In genomic region chr19:10193666-10194499, GRCh38 we compare ENCODE assay signal across 8 cellular contexts. TPM values are rescaled to one million over a fixed set of nuclear protein-coding genes. Genes with fewer than 3 reads are reported as not detected.
DNase-seq lines count a peak whose midpoint lies in the region; ATAC-seq and TF ChIP-seq lines count a peak whose summit lies in the region.

No MANE protein-coding gene starts in this region.

- peak; percentile 19 for ATAC-seq in GM21825 (IDR thresholded peaks at IDR 0.05; ENCODE audit: unreplicated experiment)
- peak; percentile 46 to 67 (median 58) for ATAC-seq in psoas muscle

- DNase-seq in GM03348 (ENCODE audit: low spot score) (peak; percentile 63), LNCaP clone FGC (ENCODE audit: low read depth) (no peak), cardiac muscle cell (ENCODE audit: low read depth in 1 of 2, low spot score in 1 of 2) (peak in 1 of 2 donors; percentile 35), psoas muscle (no peak), amniotic stem cell (lab: John Stamatoyannopoulos, UW) (no peak), NCI-H1092 treated with DMSO at 0.1 percent for 48 hours (lab: John Stamatoyannopoulos, UW) (no peak)
- DNase-seq in activated naive CD4-positive, alpha-beta T cell treated with Interleukin-2 at 50 U/mL for 16 hours = peak; percentile 29

- H3K4me3 ChIP-seq in LNCaP clone FGC (ENCODE audit: low read depth, low read length) = peak overlapping the region; percentile 64
- H3K4me3 ChIP-seq in cardiac muscle cell = peak overlapping the region; percentile 84
- H3K4me3 ChIP-seq in psoas muscle = peak overlapping the region; percentile 87

- intact Hi-C loops in psoas muscle (cut with DNase I) = loop anchor here in 1 of 2 donors (2.0 kb wide), 1 partner anchor 57 kb away; no protein-coding TSS in a partner anchor

- no peaks in the 10 kb centered on the region for H3K27me3 ChIP-seq in cardiac muscle cell
- H3K27me3 ChIP-seq in psoas muscle (ENCODE audit: insufficient read depth in 3 of 3, low read length in 2 of 3) = no peaks in the 10 kb centered on the region

- H3K4me1 ChIP-seq in cardiac muscle cell (ENCODE audit: low read depth) = peaks cover 3% of the 10 kb centered on the region
- peaks cover 8% of the 10 kb centered on the region for H3K4me1 ChIP-seq in psoas muscle

- no peaks in the 10 kb centered on the region for H3K9me3 ChIP-seq in cardiac muscle cell (ENCODE audit: low read depth)
- H3K9me3 ChIP-seq in psoas muscle = no peaks in the 10 kb centered on the region

- H3K36me3 ChIP-seq in cardiac muscle cell (no peaks in the 10 kb centered on the region), psoas muscle (ENCODE audit: insufficient read depth in 1 of 2, low read depth in 1 of 2) (no peaks in the 10 kb centered on the region)

- TF ChIP-seq CTCF in LNCaP clone FGC (IDR thresholded peaks at IDR 0.05; ENCODE audit: control insufficient read depth, extremely low read depth, insufficient read depth) (no peak), cardiac muscle cell (IDR thresholded peaks at IDR 0.05; ENCODE audit: low read depth, low read length) (no peak), psoas muscle (IDR thresholded peaks at IDR 0.05) (no peak)

- WGBS in psoas muscle, 3 donors = 5 to 6% (median 5%) methylated on average over 28 to 32 of the region's 32 CpGs

- H3K27ac ChIP-seq in cardiac muscle cell (peak overlapping the region; percentile 49), psoas muscle (peak overlapping the region; percentile 74)

RNA-seq across cellular contexts. Expression of gene DNMT1, which starts 0.9 kb away (rescaled TPM):
- total RNA-seq in cardiac muscle cell (78.2 and 100 TPM in 2 replicates), psoas muscle (10 to 100 TPM; 11.1 to 20.2 (median 16.2) TPM)
- polyA plus RNA-seq in cardiac muscle cell (106 TPM in 2 replicates), psoas muscle (10 to 100 TPM in 2 of 3 donors, 1 to 10 TPM in 1; 7.1 to 25.2 (median 13.5) TPM)

RNA-seq across cellular contexts. Expression of gene S1PR2, which starts 37.2 kb away (rescaled TPM):
- total RNA-seq in cardiac muscle cell (5.7 and 7.7 TPM in 2 replicates), psoas muscle (1 to 10 TPM; 1.1 to 2.0 (median 1.6) TPM)
- polyA plus RNA-seq in cardiac muscle cell (1.8 and 2.1 TPM in 2 replicates), psoas muscle (under 1 TPM; 0.17 to 0.59 (median 0.36) TPM)

RNA-seq across cellular contexts. Expression of gene MRPL4, which starts 58.1 kb away (rescaled TPM):
- total RNA-seq in cardiac muscle cell (119 and 129 TPM in 2 replicates), psoas muscle (10 to 100 TPM; 54.9 to 94.0 (median 58.9) TPM)
- polyA plus RNA-seq in cardiac muscle cell (78.5 and 81.2 TPM in 2 replicates), psoas muscle (100 to 1,000 TPM in 1 of 3 donors, 10 to 100 TPM in 2; 78.1 to 191 (median 79.9) TPM)

Comparison
In these comparisons a context has a peak if more than half of its experiments do, and no peak if none do; other contexts are left out.
1. DNase-seq: peak in GM03348 (single experiment) and activated naive CD4-positive, alpha-beta T cell treated with Interleukin-2 at 50 U/mL for 16 hours (single experiment); none in LNCaP clone FGC (single experiment), psoas muscle (0 of 2), amniotic stem cell (single experiment) and NCI-H1092 treated with DMSO at 0.1 percent for 48 hours (single experiment).
2. Peak in every context shown above with its lines, with median percentiles within 50 percentile points of each other: H3K4me3 ChIP-seq.